Comparison of ENCODE assay signal across 8 cellular contexts in genomic region chr22:30423296-30423958, GRCh38. TPM values are rescaled to one million over a fixed set of nuclear protein-coding genes. Genes with fewer than 3 reads are reported as not detected.
DNase-seq lines count a peak whose midpoint lies in the region; ATAC-seq and TF ChIP-seq lines count a peak whose summit lies in the region.

No MANE protein-coding gene starts in this region.

- DNase-seq in HCT116 (ENCODE audit: low read depth, low spot score) = no peak
- DNase-seq in NCI-H2171 treated with DMSO at 0.1 percent for 48 hours (lab: John Stamatoyannopoulos, UW) = peak; percentile 55
- no peak for DNase-seq in activated T-helper 2 cell treated with anti-CD3 and anti-CD28 coated beads, Interferon-gamma antibody, Interleukin-2, Interleukin-4, amounts not matched to agents 10 μg/mL and 5 μg/mL and 100 μg/mL, durations not matched to agents 14 hours and 24 hours and 36 hours (ENCODE audit: low spot score)
- peak; percentile 59 for DNase-seq in globus pallidus (ENCODE audit: low spot score)
- peak; percentile 33 for DNase-seq in prostate gland (ENCODE audit: low spot score)
- no peak for DNase-seq in Kasumi-1 (lab: John Stamatoyannopoulos, UW)
- no peak for DNase-seq in DMS114 treated with DMSO at 0.1 percent for 48 hours (lab: John Stamatoyannopoulos, UW; ENCODE audit: unreplicated experiment)

- H3K36me3 ChIP-seq in HCT116 (ENCODE audit: control insufficient read depth in 1 of 2, insufficient read depth in 2 of 2, low read length in 2 of 2) (peaks cover 9 to 19% of the 10 kb centered on the region in 2 experiments; a peak in 2 of 4 replicates), prostate gland (no peaks in the 10 kb centered on the region)

- TF ChIP-seq POLR2A in HCT116 (IDR thresholded peaks at IDR 0.05; ENCODE audit: borderline replicate concordance, extremely low read depth, insufficient read depth, insufficient read length) (peak; percentile 93), prostate gland (IDR thresholded peaks at IDR 0.05) (peak; percentile 73)

- TSS peak; percentile 59 for BruUV-seq in HCT116 (replicated peaks; lab: Mats Ljungman, UMichigan)

- no peak for TF ChIP-seq RAD21 in HCT116 (IDR thresholded peaks at IDR 0.05; ENCODE audit: low read depth)

- peak overlapping the region; percentile 93 for H3K4me2 ChIP-seq in HCT116 (ENCODE audit: low read length)

- no peaks in the 10 kb centered on the region for H3K9me2 ChIP-seq in HCT116 (ENCODE audit: insufficient read depth)

- POLR2A ChIA-PET in HCT116 (lab: Charles Lee) = interaction anchor here (0.6 to 4.6 kb wide), 17 partner anchors 10 to 226 kb away, joined by 3 to 40 read pairs (median 6); partner anchors contain the start of genes RNF215, SEC14L2 and TBC1D10A

- intact Hi-C loops in HCT116 (cut with micrococcal nuclease) = loop anchor here (10.0 kb wide), 1 partner anchor 661 kb away; the partner anchor contains the start of gene SMTN
- intact Hi-C loops in activated T-helper 2 cell treated with anti-CD3 and anti-CD28 coated beads, Interferon-gamma antibody, Interleukin-2, Interleukin-4, amounts not matched to agents 10 μg/mL and 5 μg/mL and 100 μg/mL, durations not matched to agents 14 hours and 24 hours and 36 hours (cut with micrococcal nuclease) = loop anchor here (5.0 to 10.0 kb wide), 7 partner anchors 96 to 871 kb away; partner anchors contain the start of genes ASCC2, PES1, PIK3IP1 and TBC1D10A
- intact Hi-C loops in prostate gland (cut with DNase I) = no loop called here

- CTCF ChIA-PET in HCT116 (lab: Charles Lee) = interaction anchor here (0.6 to 2.7 kb wide), 13 partner anchors 9 to 146 kb away, joined by 3 to 12 read pairs (median 4); partner anchors contain the start of gene RNF215

- H4K20me1 ChIP-seq in HCT116 (ENCODE audit: insufficient read depth) = no peaks in the 10 kb centered on the region

- no peaks in the 10 kb centered on the region for H3K27me3 ChIP-seq in HCT116 (ENCODE audit: insufficient read depth, low read length)
- no peaks in the 10 kb centered on the region for H3K27me3 ChIP-seq in prostate gland (replicated peaks; ENCODE audit: insufficient read depth)

- no peak for TF ChIP-seq CTCF in GM12875 (IDR thresholded peaks at IDR 0.05; ENCODE audit: borderline replicate concordance, insufficient read depth, low read depth, low read length)
- TF ChIP-seq CTCF in HCT116 (IDR thresholded peaks at IDR 0.05 in 2 of 3, conservative IDR thresholded peaks at IDR 0.05 in 1 of 3; ENCODE audit: borderline replicate concordance in 1 of 3, insufficient read depth in 1 of 3, low read depth in 2 of 3, low read length in 2 of 3) = no peak
- TF ChIP-seq CTCF in prostate gland (IDR thresholded peaks at IDR 0.05) = peak in 2 of 4 experiments; percentile 25 to 34

- WGBS in prostate gland = 1% methylated on average over 44 of the region's 45 CpGs

- H3K4me1 Mint-ChIP-seq in activated T-helper 2 cell treated with anti-CD3 and anti-CD28 coated beads, Interferon-gamma antibody, Interleukin-2, Interleukin-4, amounts not matched to agents 10 μg/mL and 5 μg/mL and 100 μg/mL, durations not matched to agents 14 hours and 24 hours and 36 hours (ENCODE audit: low read depth) = peaks cover 57% of the 10 kb centered on the region

- no peaks in the 10 kb centered on the region for H3K27me3 Mint-ChIP-seq in activated T-helper 2 cell treated with anti-CD3 and anti-CD28 coated beads, Interferon-gamma antibody, Interleukin-2, Interleukin-4, amounts not matched to agents 10 μg/mL and 5 μg/mL and 100 μg/mL, durations not matched to agents 14 hours and 24 hours and 36 hours (ENCODE audit: low read depth)

- RAD21 ChIA-PET in HCT116 (lab: Charles Lee; ENCODE audit: low non-redundant PET in 1 of 2, low total read pairs in 2 of 2, uncharacterized antibody in 2 of 2, unreplicated experiment in 2 of 2) = interaction anchor here (0.8 to 1.8 kb wide), 5 partner anchors 26 to 136 kb away, joined by 3 to 6 read pairs (median 4); partner anchors contain the start of genes RNF215 (in 1 of the 2) and SEC14L2 (in 1 of the 2)

- peak; percentile 40 for ATAC-seq in HCT116

- peaks cover 44 to 82% of the 10 kb centered on the region in 2 experiments for H3K4me1 ChIP-seq in HCT116 (ENCODE audit: control insufficient read depth in 1 of 2, insufficient read depth in 2 of 2, low read length in 2 of 2)
- H3K4me1 ChIP-seq in prostate gland (replicated peaks) = peaks cover 31% of the 10 kb centered on the region

- H3K9me3 Mint-ChIP-seq in activated T-helper 2 cell treated with anti-CD3 and anti-CD28 coated beads, Interferon-gamma antibody, Interleukin-2, Interleukin-4, amounts not matched to agents 10 μg/mL and 5 μg/mL and 100 μg/mL, durations not matched to agents 14 hours and 24 hours and 36 hours = no peaks in the 10 kb centered on the region

- H3K36me3 Mint-ChIP-seq in activated T-helper 2 cell treated with anti-CD3 and anti-CD28 coated beads, Interferon-gamma antibody, Interleukin-2, Interleukin-4, amounts not matched to agents 10 μg/mL and 5 μg/mL and 100 μg/mL, durations not matched to agents 14 hours and 24 hours and 36 hours (ENCODE audit: low read depth) = peaks cover 62% of the 10 kb centered on the region

- peaks cover 22% of the 10 kb centered on the region; the same call in 1 of the 2 replicates for H3K79me2 ChIP-seq in HCT116 (ENCODE audit: insufficient read depth, low read length)

- no peak overlapping the region for H2AFZ ChIP-seq in HCT116 (ENCODE audit: low read depth, low read length, poor library complexity, severe bottlenecking)

- H3K27ac ChIP-seq in HCT116 (ENCODE audit: low read depth, low read length) = peak overlapping the region; percentile 98
- H3K27ac ChIP-seq in prostate gland = peak overlapping the region; percentile 95 to 96

- peak overlapping the region; percentile 96 for H3K9ac ChIP-seq in HCT116 (ENCODE audit: low read length)

- H3K27ac Mint-ChIP-seq in activated T-helper 2 cell treated with anti-CD3 and anti-CD28 coated beads, Interferon-gamma antibody, Interleukin-2, Interleukin-4, amounts not matched to agents 10 μg/mL and 5 μg/mL and 100 μg/mL, durations not matched to agents 14 hours and 24 hours and 36 hours = peak overlapping the region; percentile 99

- peak overlapping the region; percentile 75 for H3K4me3 ChIP-seq in GM12875 (ENCODE audit: low read depth, low read length)
- peak overlapping the region; percentile 66 to 82 for H3K4me3 ChIP-seq in HCT116 (replicated peaks in 1 of 2; ENCODE audit: low read depth in 1 of 2, low read length in 2 of 2)
- peak overlapping the region; percentile 33 to 48 for H3K4me3 ChIP-seq in prostate gland

- H3K9me3 ChIP-seq in HCT116 (ENCODE audit: control insufficient read depth in 1 of 2, insufficient read depth in 1 of 2, low read depth in 1 of 2, low read length in 2 of 2) = no peaks in the 10 kb centered on the region
- no peaks in the 10 kb centered on the region for H3K9me3 ChIP-seq in prostate gland

- peak overlapping the region; percentile 95 for H3K4me3 Mint-ChIP-seq in activated T-helper 2 cell treated with anti-CD3 and anti-CD28 coated beads, Interferon-gamma antibody, Interleukin-2, Interleukin-4, amounts not matched to agents 10 μg/mL and 5 μg/mL and 100 μg/mL, durations not matched to agents 14 hours and 24 hours and 36 hours (ENCODE audit: low read depth)

TF ChIP-seq in HCT116, 20 proteins besides CTCF, POLR2A, EP300 and RAD21:
- TF ChIP-seq ZBTB33 (IDR thresholded peaks at IDR 0.05; ENCODE audit: extremely low read depth, insufficient replicate concordance, low read length) (peak; percentile 40), TCF7L2 (IDR thresholded peaks at IDR 0.05; ENCODE audit: borderline replicate concordance, extremely low read depth, insufficient read depth, insufficient read length) (no peak), ZFX (IDR thresholded peaks at IDR 0.05) (peak; percentile 92)
TF ChIP-seq in HCT116: peak in this region for 2.

RNA-seq across cellular contexts. Expression of gene MTFP1, which starts 2.1 kb away (rescaled TPM):
- total RNA-seq in HCT116 (2021; ENCODE audit: unreplicated experiment) (36.1 TPM), prostate gland (10 to 100 TPM; 14.1 to 28.1 TPM)
- 49.2 and 55.4 TPM in 2 replicates for polyA plus RNA-seq in HCT116 (2012)
- 72.2 and 77.3 TPM in 2 replicates for total RNA-seq in activated T-helper 2 cell treated with anti-CD3 and anti-CD28 coated beads, Interferon-gamma antibody, Interleukin-2, Interleukin-4, amounts not matched to agents 10 μg/mL and 5 μg/mL and 100 μg/mL, durations not matched to agents 14 hours and 24 hours and 36 hours

RNA-seq across cellular contexts. Expression of gene SEC14L2, which starts 26.6 kb away (rescaled TPM):
- total RNA-seq in HCT116 (2021; ENCODE audit: unreplicated experiment) (33.5 TPM), prostate gland (10 to 100 TPM; 16.8 to 31.1 TPM)
- 31.0 and 34.2 TPM in 2 replicates for polyA plus RNA-seq in HCT116 (2012)
- total RNA-seq in activated T-helper 2 cell treated with anti-CD3 and anti-CD28 coated beads, Interferon-gamma antibody, Interleukin-2, Interleukin-4, amounts not matched to agents 10 μg/mL and 5 μg/mL and 100 μg/mL, durations not matched to agents 14 hours and 24 hours and 36 hours = 32.7 and 36.2 TPM in 2 replicates

RNA-seq across cellular contexts. Expression of gene RNF215, which starts 36.2 kb away (rescaled TPM):
- total RNA-seq in HCT116 (2021; ENCODE audit: unreplicated experiment) = 20.2 TPM
- 20.9 and 21.4 TPM in 2 replicates for polyA plus RNA-seq in HCT116 (2012)
- total RNA-seq in activated T-helper 2 cell treated with anti-CD3 and anti-CD28 coated beads, Interferon-gamma antibody, Interleukin-2, Interleukin-4, amounts not matched to agents 10 μg/mL and 5 μg/mL and 100 μg/mL, durations not matched to agents 14 hours and 24 hours and 36 hours = 17.2 and 19.3 TPM in 2 replicates
- 10 to 100 TPM; 18.1 to 20.0 TPM for total RNA-seq in prostate gland

RNA-seq across cellular contexts. Expression of gene SEC14L3, which starts 48.4 kb away (rescaled TPM):
- total RNA-seq in HCT116 (2021; ENCODE audit: unreplicated experiment) (not detected), prostate gland (not detected)
- 0.03 TPM in 1 of 2 replicates, not detected in the other for polyA plus RNA-seq in HCT116 (2012)
- not detected in 2 replicates for total RNA-seq in activated T-helper 2 cell treated with anti-CD3 and anti-CD28 coated beads, Interferon-gamma antibody, Interleukin-2, Interleukin-4, amounts not matched to agents 10 μg/mL and 5 μg/mL and 100 μg/mL, durations not matched to agents 14 hours and 24 hours and 36 hours

Comparison
In these comparisons a context has a peak if more than half of its experiments do, and no peak if none do; other contexts are left out.
1. DNase-seq: peak in NCI-H2171 treated with DMSO at 0.1 percent for 48 hours (single experiment), globus pallidus (single experiment) and prostate gland (single experiment); none in HCT116 (single experiment), activated T-helper 2 cell treated with anti-CD3 and anti-CD28 coated beads, Interferon-gamma antibody, Interleukin-2, Interleukin-4, amounts not matched to agents 10 μg/mL and 5 μg/mL and 100 μg/mL, durations not matched to agents 14 hours and 24 hours and 36 hours (single experiment), Kasumi-1 (0 of 2) and DMS114 treated with DMSO at 0.1 percent for 48 hours (single experiment).
2. Peak in every context shown above with its lines, with median percentiles within 50 percentile points of each other: H3K4me3 ChIP-seq.